In the genomic region with DNA sequence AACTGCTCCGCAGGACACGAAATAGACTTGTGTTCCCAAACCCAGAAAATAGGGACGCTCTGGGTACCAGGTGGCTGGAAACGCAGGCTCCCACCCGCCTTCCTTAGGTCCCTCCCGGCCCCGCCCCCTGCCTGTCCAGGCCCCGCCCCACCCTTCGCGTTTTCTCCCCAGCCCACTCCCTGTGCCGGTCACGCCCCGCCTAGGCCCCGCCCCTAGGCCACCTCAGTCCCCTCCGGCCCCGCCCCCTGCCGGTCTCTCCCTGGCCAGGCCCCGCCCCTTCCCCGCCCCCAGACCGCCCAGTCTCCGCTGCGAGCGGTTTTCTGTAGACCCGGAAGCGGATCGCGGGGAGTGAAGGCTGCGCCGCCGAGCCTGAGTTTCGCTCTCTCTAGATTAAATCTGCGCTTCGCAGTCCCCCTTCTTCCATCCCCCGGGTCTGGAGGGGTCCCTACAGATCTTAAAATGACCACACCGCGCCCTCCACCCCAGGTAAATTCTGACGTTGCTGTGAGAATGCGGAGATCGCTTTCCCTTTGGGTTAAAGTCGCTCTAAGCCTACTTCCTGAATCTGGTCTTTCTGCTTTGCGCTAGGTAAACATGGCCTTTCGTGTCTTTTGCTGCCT, we compare ENCODE assay signal across 8 cellular contexts. TPM values are rescaled to one million over a fixed set of nuclear protein-coding genes. Genes with fewer than 3 reads are reported as not detected.
DNase-seq lines count a peak whose midpoint lies in the region; ATAC-seq and TF ChIP-seq lines count a peak whose summit lies in the region.

No MANE protein-coding gene starts in this region.

- no peaks in the 10 kb centered on the region for H3K36me3 ChIP-seq in SU-DHL-6 (ENCODE audit: low read length)
- H3K36me3 ChIP-seq in trophoblast cell (ENCODE audit: control insufficient read depth in 1 of 2, insufficient read depth in 2 of 2, low read length in 2 of 2): peaks cover 4 to 6% of the 10 kb centered on the region in 2 experiments
- no peaks in the 10 kb centered on the region for H3K36me3 ChIP-seq in thyroid gland

- H3K27ac Mint-ChIP-seq in IgD-negative memory B cell: peak overlapping the region; percentile 92 to 99 (median 99)

- peak; percentile 25 to 69 for TF ChIP-seq POLR2A in thyroid gland (IDR thresholded peaks at IDR 0.05)

- H2AFZ ChIP-seq in SU-DHL-6 (ENCODE audit: low read depth, low read length, severe bottlenecking) (peak overlapping the region; percentile 98), trophoblast cell (ENCODE audit: insufficient read depth, low read length, poor library complexity) (peak overlapping the region; percentile 88)

- H2BK5ac ChIP-seq in trophoblast cell (ENCODE audit: low read depth, low read length, poor library complexity): peak overlapping the region; percentile 72

- peaks cover 10 to 18% (median 16%) of the 10 kb centered on the region in 3 donors for H3K9me3 Mint-ChIP-seq in IgD-negative memory B cell

- H3K14ac ChIP-seq in trophoblast cell (ENCODE audit: low read length): peak overlapping the region; percentile 88

- peak overlapping the region; percentile 41 for H3K4ac ChIP-seq in trophoblast cell (ENCODE audit: low read depth, low read length)

- peak; percentile 74 for DNase-seq in ELF-1 (ENCODE audit: low read depth, low spot score)
- DNase-seq in amniotic epithelial cell (ENCODE audit: low read depth): peak; percentile 75
- peak; percentile 99 for DNase-seq in left cardiac atrium
- DNase-seq in trophoblast cell: peak; percentile 90 to 91
- DNase-seq in thyroid gland: peak; percentile 98

- H4K20me1 ChIP-seq in SU-DHL-6 (ENCODE audit: low read depth, low read length): no peaks in the 10 kb centered on the region

- no peaks in the 10 kb centered on the region for H3K9me2 ChIP-seq in SU-DHL-6 (replicated peaks; ENCODE audit: insufficient read depth, low read length)

- intact Hi-C loops in left cardiac atrium (cut with DNase I): loop anchor here (10.0 kb wide), 3 partner anchors 122 to 168 kb away; partner anchors contain the start of genes ZNF525 (in 1 of the 2) and ZNF845 (in 1 of the 2)
- intact Hi-C loops in thyroid gland (cut with DNase I): loop anchor here (10.0 kb wide), 2 partner anchors 168 to 548 kb away; partner anchors contain the start of gene ZNF525

- peak overlapping the region; percentile 94 for H4K8ac ChIP-seq in trophoblast cell (ENCODE audit: low read depth, low read length)

- H3K4me1 ChIP-seq in trophoblast cell (ENCODE audit: control insufficient read depth in 1 of 2, insufficient read depth in 2 of 2, low read length in 2 of 2): peaks cover 3 to 5% of the 10 kb centered on the region in 2 experiments
- peaks cover 8% of the 10 kb centered on the region in 2 donors for H3K4me1 ChIP-seq in thyroid gland

- H2BK120ac ChIP-seq in trophoblast cell (ENCODE audit: insufficient read depth, low read length, poor library complexity): peak overlapping the region; percentile 75

- H3K36me3 Mint-ChIP-seq in IgD-negative memory B cell: peaks cover 16% of the 10 kb centered on the region

- H2BK12ac ChIP-seq in trophoblast cell (ENCODE audit: low read length): no peak overlapping the region

- no peaks in the 10 kb centered on the region for H3K27me3 ChIP-seq in SU-DHL-6 (ENCODE audit: low read length)
- H3K27me3 ChIP-seq in trophoblast cell (ENCODE audit: insufficient read depth, low read length): no peaks in the 10 kb centered on the region
- H3K27me3 ChIP-seq in thyroid gland: no peaks in the 10 kb centered on the region

- no peaks in the 10 kb centered on the region for H3K27me3 Mint-ChIP-seq in IgD-negative memory B cell

- no peak overlapping the region for H2AK5ac ChIP-seq in trophoblast cell (ENCODE audit: low read length)

- peaks cover 7% of the 10 kb centered on the region; the same call in 1 of the 2 replicates for H3K79me2 ChIP-seq in SU-DHL-6 (ENCODE audit: insufficient read depth, low read length)
- peaks cover 8% of the 10 kb centered on the region for H3K79me2 ChIP-seq in trophoblast cell (ENCODE audit: control insufficient read depth, insufficient read depth, low read length, poor library complexity)

- peaks cover 4% of the 10 kb centered on the region; the same call in 1 of the 2 replicates for H3K9me3 ChIP-seq in SU-DHL-6 (ENCODE audit: insufficient read depth, low read length)
- peaks cover 15% of the 10 kb centered on the region for H3K9me3 ChIP-seq in trophoblast cell (ENCODE audit: insufficient read depth, low read depth, low read length)
- no peaks in the 10 kb centered on the region for H3K9me3 ChIP-seq in thyroid gland

- H3K4me3 Mint-ChIP-seq in IgD-negative memory B cell: peak overlapping the region; percentile 87 to 100 (median 98)

- H3K4me1 Mint-ChIP-seq in IgD-negative memory B cell: peaks cover 13 to 24% (median 17%) of the 10 kb centered on the region in 3 donors

- H3F3A ChIP-seq in SU-DHL-6 (ENCODE audit: insufficient read depth): no peaks in the 10 kb centered on the region

- peak overlapping the region; percentile 60 for H3K9ac ChIP-seq in SU-DHL-6 (ENCODE audit: low read length)
- H3K9ac ChIP-seq in trophoblast cell (ENCODE audit: low read length): peak overlapping the region; percentile 96

- H3K4me2 ChIP-seq in SU-DHL-6 (ENCODE audit: low read depth, low read length, poor library complexity, severe bottlenecking): peak overlapping the region; percentile 64
- H3K4me2 ChIP-seq in trophoblast cell (ENCODE audit: low read length): peak overlapping the region; percentile 70

- H3K27ac ChIP-seq in SU-DHL-6 (ENCODE audit: low read depth, low read length): peak overlapping the region; percentile 69
- peak overlapping the region; percentile 14 for H3K27ac ChIP-seq in trophoblast cell (ENCODE audit: low read depth, low read length)
- peak overlapping the region; percentile 58 to 81 (median 61) for H3K27ac ChIP-seq in thyroid gland

- H4K12ac ChIP-seq in trophoblast cell (ENCODE audit: low read depth, low read length): peak overlapping the region; percentile 76

- WGBS in trophoblast cell (ENCODE audit: extremely low coverage, insufficient coverage, insufficient read length): no CpG with 5 or more reads among the region's 42 CpGs
- WGBS in thyroid gland, 2 donors: 2 to 4% methylated on average over 22 to 29 of the region's 42 CpGs

- TF ChIP-seq CTCF in SU-DHL-6 (IDR thresholded peaks at IDR 0.05; ENCODE audit: insufficient read depth, low read length, poor library complexity, severe bottlenecking): no peak
- no peak for TF ChIP-seq CTCF in thyroid gland (IDR thresholded peaks at IDR 0.05)

- peak overlapping the region; percentile 77 for H3K18ac ChIP-seq in trophoblast cell (ENCODE audit: low read length)

- ATAC-seq in left cardiac atrium (peak; percentile 97 to 98), HG02852 (IDR thresholded peaks at IDR 0.05; ENCODE audit: unreplicated experiment) (no peak)

- H4K91ac ChIP-seq in trophoblast cell (ENCODE audit: low read depth, low read length): peak overlapping the region; percentile 70

- H3K79me1 ChIP-seq in trophoblast cell (ENCODE audit: low read length): peaks cover 10% of the 10 kb centered on the region

- peak overlapping the region; percentile 83 for H3K4me3 ChIP-seq in SU-DHL-6 (ENCODE audit: insufficient read depth, low read length, poor library complexity, severe bottlenecking)
- peak overlapping the region; percentile 79 for H3K4me3 ChIP-seq in trophoblast cell (ENCODE audit: low read depth, low read length)
- H3K4me3 ChIP-seq in thyroid gland (replicated peaks in 1 of 3): peak overlapping the region; percentile 23 to 70 (median 52)

- no peak overlapping the region for H3K23ac ChIP-seq in trophoblast cell (ENCODE audit: low read length)

RNA-seq across cellular contexts. Expression of gene ZNF665, which starts 3.7 kb away (rescaled TPM):
- polyA plus RNA-seq in IgD-negative memory B cell: 8.2 TPM
- total RNA-seq in left cardiac atrium (1 to 10 TPM in 1 of 2 donors, under 1 TPM in 1; 0.79 to 1.3 TPM), thyroid gland (1 to 10 TPM; 4.3 to 9.9 (median 7.3) TPM)
- 3.2 and 3.7 TPM in 2 replicates for polyA plus RNA-seq in trophoblast cell (2013)

RNA-seq across cellular contexts. Expression of gene ZNF347, which starts 38.0 kb away (rescaled TPM):
- polyA plus RNA-seq in IgD-negative memory B cell: 8.6 TPM
- total RNA-seq in left cardiac atrium (1 to 10 TPM; 6.2 to 7.8 TPM), thyroid gland (10 to 100 TPM; 13.1 to 27.7 (median 19.9) TPM)
- 6.7 and 7.0 TPM in 2 replicates for polyA plus RNA-seq in trophoblast cell (2013)

RNA-seq across cellular contexts. Expression of gene ZNF677, which starts 57.8 kb away (rescaled TPM):
- polyA plus RNA-seq in IgD-negative memory B cell: 8.7 TPM
- total RNA-seq in left cardiac atrium (10 to 100 TPM; 22.2 to 24.2 TPM), thyroid gland (10 to 100 TPM; 15.7 to 42.1 (median 19.5) TPM)
- polyA plus RNA-seq in trophoblast cell (2013): 20.8 and 21.9 TPM in 2 replicates

Comparison
In these comparisons a context has a peak if more than half of its experiments do, and no peak if none do; other contexts are left out.
1. H3K27ac ChIP-seq: peak in every context shown above with its lines; median percentile 69 in SU-DHL-6; 61 in thyroid gland; 14 in trophoblast cell.